1 cellular context compared by ENCODE assay signal in the genomic region with DNA sequence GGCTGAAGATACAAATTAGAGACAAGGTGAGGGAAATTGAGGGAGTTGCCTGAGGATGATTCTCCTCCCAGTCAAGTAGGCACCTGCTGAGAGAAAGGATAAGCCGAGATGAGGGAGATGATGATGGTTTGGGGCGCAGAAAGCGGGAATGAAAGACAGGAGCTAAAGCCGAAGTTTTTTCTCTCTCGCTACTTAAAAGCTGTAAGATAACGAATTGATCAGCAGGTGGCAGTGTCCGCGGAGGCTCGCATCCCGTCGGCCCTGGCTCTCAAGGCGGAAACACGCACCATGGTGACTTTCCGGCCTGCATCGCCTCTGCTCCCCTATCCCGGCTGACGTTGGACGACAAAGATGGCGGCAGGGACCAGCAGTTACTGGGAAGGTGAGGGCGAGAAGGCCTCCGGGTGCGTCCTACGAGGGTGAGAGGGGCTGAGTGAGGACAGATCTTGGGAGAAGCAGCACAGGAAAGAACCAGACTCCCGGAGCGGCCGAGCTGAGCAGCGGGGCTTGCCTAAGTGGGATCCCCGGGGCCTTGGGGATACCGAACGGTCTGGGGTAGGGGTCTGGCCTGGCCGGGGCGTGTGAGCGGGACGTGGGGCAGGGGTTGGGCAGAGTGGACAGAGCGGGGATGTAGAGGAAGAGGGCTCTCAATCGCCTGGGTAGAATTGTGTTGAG.
TF ChIP-seq lines count a peak whose summit lies in the region.

A gene (plus strand): TSS at position 326 of the 675 bp plus-strand sequence. CDS start 26 bp downstream, at position 352.

TF ChIP-seq in K562, 482 proteins besides CTCF, POLR2A, EP300 and RAD21 (continued from another document and continues in another):
- TF ChIP-seq, protein P1, sequence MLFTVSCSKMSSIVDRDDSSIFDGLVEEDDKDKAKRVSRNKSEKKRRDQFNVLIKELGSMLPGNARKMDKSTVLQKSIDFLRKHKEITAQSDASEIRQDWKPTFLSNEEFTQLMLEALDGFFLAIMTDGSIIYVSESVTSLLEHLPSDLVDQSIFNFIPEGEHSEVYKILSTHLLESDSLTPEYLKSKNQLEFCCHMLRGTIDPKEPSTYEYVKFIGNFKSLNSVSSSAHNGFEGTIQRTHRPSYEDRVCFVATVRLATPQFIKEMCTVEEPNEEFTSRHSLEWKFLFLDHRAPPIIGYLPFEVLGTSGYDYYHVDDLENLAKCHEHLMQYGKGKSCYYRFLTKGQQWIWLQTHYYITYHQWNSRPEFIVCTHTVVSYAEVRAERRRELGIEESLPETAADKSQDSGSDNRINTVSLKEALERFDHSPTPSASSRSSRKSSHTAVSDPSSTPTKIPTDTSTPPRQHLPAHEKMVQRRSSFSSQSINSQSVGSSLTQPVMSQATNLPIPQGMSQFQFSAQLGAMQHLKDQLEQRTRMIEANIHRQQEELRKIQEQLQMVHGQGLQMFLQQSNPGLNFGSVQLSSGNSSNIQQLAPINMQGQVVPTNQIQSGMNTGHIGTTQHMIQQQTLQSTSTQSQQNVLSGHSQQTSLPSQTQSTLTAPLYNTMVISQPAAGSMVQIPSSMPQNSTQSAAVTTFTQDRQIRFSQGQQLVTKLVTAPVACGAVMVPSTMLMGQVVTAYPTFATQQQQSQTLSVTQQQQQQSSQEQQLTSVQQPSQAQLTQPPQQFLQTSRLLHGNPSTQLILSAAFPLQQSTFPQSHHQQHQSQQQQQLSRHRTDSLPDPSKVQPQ (CRISPR knock-in tag; IDR thresholded peaks at IDR 0.05; ENCODE audit: borderline replicate concordance): no peak
- TF ChIP-seq PRPF4 (IDR thresholded peaks at IDR 0.05; ENCODE audit: insufficient read depth, low read depth, low read length, poor library complexity, severe bottlenecking) (no peak), RBM17 (IDR thresholded peaks at IDR 0.05; ENCODE audit: borderline replicate concordance, low read depth, low read length) (no peak), ZNF217 (CRISPR knock-in tag; IDR thresholded peaks at IDR 0.05) (no peak), NBN (IDR thresholded peaks at IDR 0.05; ENCODE audit: low read depth) (peak; percentile 46; the same call in 1 of the 2 replicates), NFRKB (IDR thresholded peaks at IDR 0.05; ENCODE audit: low read depth) (peak; percentile 99), MIER1 (IDR thresholded peaks at IDR 0.05; ENCODE audit: low read depth) (no peak), SMC3 (conservative IDR thresholded peaks at IDR 0.05; ENCODE audit: insufficient read depth, low read depth, low read length) (0 out of 2 replicates have a peak, but pooled peaks have one; percentile 19), BRCA1 (IDR thresholded peaks at IDR 0.05) (no peak), BRCA1 (CRISPR knock-in tag; IDR thresholded peaks at IDR 0.05) (no peak), TCFL5 (CRISPR knock-in tag; conservative IDR thresholded peaks at IDR 0.05) (no peak), RB1 (IDR thresholded peaks at IDR 0.05; ENCODE audit: low read depth) (peak; percentile 69), GABPB2 (CRISPR knock-in tag; conservative IDR thresholded peaks at IDR 0.05) (no peak), KDM2B (CRISPR knock-in tag; IDR thresholded peaks at IDR 0.05) (no peak), ZNF785 (CRISPR knock-in tag; IDR thresholded peaks at IDR 0.05) (no peak), MAFK (IDR thresholded peaks at IDR 0.05; ENCODE audit: low read length) (no peak), POLR2AphosphoS2 (IDR thresholded peaks at IDR 0.05; ENCODE audit: low read length) (peak; percentile 41; the same call in 1 of the 2 replicates), MXI1 (IDR thresholded peaks at IDR 0.05; ENCODE audit: low read depth, low read length) (no peak), GABPA (tag; conservative IDR thresholded peaks at IDR 0.05; ENCODE audit: low read depth) (peak; percentile 95), MAZ (CRISPR knock-in tag; conservative IDR thresholded peaks at IDR 0.05 in 1 of 2, IDR thresholded peaks at IDR 0.05 in 1 of 2) (peak; percentile 49 to 71; a peak in 3 of 4 replicates), TRIM24 (IDR thresholded peaks at IDR 0.05) (no peak), U2AF1 (optimal IDR thresholded peaks at IDR 0.05; ENCODE audit: low read depth, low read length) (no peak), KLF10 (CRISPR knock-in tag; IDR thresholded peaks at IDR 0.05) (no peak), CREM (IDR thresholded peaks at IDR 0.05; ENCODE audit: low read depth) (peak; percentile 96), MYC (IDR thresholded peaks at IDR 0.05; ENCODE audit: low read depth, low read length) (peak; percentile 73; the same call in 1 of the 2 replicates), MYC (CRISPR knock-in tag; IDR thresholded peaks at IDR 0.05; ENCODE audit: borderline replicate concordance, low read depth) (no peak), ZNF232 (CRISPR knock-in tag; IDR thresholded peaks at IDR 0.05) (0 out of 2 replicates have a peak, but pooled peaks have one; percentile 31), NEUROD1 (IDR thresholded peaks at IDR 0.05; ENCODE audit: borderline replicate concordance, low read depth, low read length, partially characterized antibody) (peak; percentile 61), FOXK1 (CRISPR knock-in tag; IDR thresholded peaks at IDR 0.05; ENCODE audit: borderline replicate concordance) (peak; percentile 79; the same call in 1 of the 2 replicates), GTF2F1 (IDR thresholded peaks at IDR 0.05; ENCODE audit: low read depth, low read length) (no peak; the same call in 1 of the 2 replicates), SAFB2 (IDR thresholded peaks at IDR 0.05; ENCODE audit: borderline replicate concordance, low read depth, low read length, severe bottlenecking) (no peak), SP1 (CRISPR knock-in tag; IDR thresholded peaks at IDR 0.05) (peak; percentile 69), RAD51 (IDR thresholded peaks at IDR 0.05; ENCODE audit: borderline replicate concordance, low read depth) (no peak), ZBTB17 (CRISPR knock-in tag; IDR thresholded peaks at IDR 0.05) (no peak)
- TF ChIP-seq, protein P2, sequence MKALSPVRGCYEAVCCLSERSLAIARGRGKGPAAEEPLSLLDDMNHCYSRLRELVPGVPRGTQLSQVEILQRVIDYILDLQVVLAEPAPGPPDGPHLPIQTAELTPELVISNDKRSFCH (CRISPR knock-in tag; IDR thresholded peaks at IDR 0.05): no peak
- TF ChIP-seq, protein P2 (tag; IDR thresholded peaks at IDR 0.05): no peak
- TF ChIP-seq, protein P3, sequence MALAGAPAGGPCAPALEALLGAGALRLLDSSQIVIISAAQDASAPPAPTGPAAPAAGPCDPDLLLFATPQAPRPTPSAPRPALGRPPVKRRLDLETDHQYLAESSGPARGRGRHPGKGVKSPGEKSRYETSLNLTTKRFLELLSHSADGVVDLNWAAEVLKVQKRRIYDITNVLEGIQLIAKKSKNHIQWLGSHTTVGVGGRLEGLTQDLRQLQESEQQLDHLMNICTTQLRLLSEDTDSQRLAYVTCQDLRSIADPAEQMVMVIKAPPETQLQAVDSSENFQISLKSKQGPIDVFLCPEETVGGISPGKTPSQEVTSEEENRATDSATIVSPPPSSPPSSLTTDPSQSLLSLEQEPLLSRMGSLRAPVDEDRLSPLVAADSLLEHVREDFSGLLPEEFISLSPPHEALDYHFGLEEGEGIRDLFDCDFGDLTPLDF (CRISPR knock-in tag; IDR thresholded peaks at IDR 0.05): no peak; the same call in 1 of the 2 replicates
- TF ChIP-seq, protein P4, sequence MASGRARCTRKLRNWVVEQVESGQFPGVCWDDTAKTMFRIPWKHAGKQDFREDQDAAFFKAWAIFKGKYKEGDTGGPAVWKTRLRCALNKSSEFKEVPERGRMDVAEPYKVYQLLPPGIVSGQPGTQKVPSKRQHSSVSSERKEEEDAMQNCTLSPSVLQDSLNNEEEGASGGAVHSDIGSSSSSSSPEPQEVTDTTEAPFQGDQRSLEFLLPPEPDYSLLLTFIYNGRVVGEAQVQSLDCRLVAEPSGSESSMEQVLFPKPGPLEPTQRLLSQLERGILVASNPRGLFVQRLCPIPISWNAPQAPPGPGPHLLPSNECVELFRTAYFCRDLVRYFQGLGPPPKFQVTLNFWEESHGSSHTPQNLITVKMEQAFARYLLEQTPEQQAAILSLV (tag; IDR thresholded peaks at IDR 0.05): no peak
- TF ChIP-seq, protein P5, sequence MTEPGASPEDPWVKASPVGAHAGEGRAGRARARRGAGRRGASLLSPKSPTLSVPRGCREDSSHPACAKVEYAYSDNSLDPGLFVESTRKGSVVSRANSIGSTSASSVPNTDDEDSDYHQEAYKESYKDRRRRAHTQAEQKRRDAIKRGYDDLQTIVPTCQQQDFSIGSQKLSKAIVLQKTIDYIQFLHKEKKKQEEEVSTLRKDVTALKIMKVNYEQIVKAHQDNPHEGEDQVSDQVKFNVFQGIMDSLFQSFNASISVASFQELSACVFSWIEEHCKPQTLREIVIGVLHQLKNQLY (CRISPR knock-in tag; conservative IDR thresholded peaks at IDR 0.05): no peak
- TF ChIP-seq, protein P6, sequence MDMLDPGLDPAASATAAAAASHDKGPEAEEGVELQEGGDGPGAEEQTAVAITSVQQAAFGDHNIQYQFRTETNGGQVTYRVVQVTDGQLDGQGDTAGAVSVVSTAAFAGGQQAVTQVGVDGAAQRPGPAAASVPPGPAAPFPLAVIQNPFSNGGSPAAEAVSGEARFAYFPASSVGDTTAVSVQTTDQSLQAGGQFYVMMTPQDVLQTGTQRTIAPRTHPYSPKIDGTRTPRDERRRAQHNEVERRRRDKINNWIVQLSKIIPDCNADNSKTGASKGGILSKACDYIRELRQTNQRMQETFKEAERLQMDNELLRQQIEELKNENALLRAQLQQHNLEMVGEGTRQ (CRISPR knock-in tag; IDR thresholded peaks at IDR 0.05): no peak
- TF ChIP-seq, protein P7, sequence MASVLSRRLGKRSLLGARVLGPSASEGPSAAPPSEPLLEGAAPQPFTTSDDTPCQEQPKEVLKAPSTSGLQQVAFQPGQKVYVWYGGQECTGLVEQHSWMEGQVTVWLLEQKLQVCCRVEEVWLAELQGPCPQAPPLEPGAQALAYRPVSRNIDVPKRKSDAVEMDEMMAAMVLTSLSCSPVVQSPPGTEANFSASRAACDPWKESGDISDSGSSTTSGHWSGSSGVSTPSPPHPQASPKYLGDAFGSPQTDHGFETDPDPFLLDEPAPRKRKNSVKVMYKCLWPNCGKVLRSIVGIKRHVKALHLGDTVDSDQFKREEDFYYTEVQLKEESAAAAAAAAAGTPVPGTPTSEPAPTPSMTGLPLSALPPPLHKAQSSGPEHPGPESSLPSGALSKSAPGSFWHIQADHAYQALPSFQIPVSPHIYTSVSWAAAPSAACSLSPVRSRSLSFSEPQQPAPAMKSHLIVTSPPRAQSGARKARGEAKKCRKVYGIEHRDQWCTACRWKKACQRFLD (CRISPR knock-in tag; IDR thresholded peaks at IDR 0.05): no peak
- TF ChIP-seq, protein P8, sequence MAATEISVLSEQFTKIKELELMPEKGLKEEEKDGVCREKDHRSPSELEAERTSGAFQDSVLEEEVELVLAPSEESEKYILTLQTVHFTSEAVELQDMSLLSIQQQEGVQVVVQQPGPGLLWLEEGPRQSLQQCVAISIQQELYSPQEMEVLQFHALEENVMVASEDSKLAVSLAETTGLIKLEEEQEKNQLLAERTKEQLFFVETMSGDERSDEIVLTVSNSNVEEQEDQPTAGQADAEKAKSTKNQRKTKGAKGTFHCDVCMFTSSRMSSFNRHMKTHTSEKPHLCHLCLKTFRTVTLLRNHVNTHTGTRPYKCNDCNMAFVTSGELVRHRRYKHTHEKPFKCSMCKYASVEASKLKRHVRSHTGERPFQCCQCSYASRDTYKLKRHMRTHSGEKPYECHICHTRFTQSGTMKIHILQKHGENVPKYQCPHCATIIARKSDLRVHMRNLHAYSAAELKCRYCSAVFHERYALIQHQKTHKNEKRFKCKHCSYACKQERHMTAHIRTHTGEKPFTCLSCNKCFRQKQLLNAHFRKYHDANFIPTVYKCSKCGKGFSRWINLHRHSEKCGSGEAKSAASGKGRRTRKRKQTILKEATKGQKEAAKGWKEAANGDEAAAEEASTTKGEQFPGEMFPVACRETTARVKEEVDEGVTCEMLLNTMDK (IDR thresholded peaks at IDR 0.05; ENCODE audit: borderline replicate concordance, insufficient read depth, low read depth, low read length, poor library complexity, severe bottlenecking): no peak
- TF ChIP-seq, protein P9, sequence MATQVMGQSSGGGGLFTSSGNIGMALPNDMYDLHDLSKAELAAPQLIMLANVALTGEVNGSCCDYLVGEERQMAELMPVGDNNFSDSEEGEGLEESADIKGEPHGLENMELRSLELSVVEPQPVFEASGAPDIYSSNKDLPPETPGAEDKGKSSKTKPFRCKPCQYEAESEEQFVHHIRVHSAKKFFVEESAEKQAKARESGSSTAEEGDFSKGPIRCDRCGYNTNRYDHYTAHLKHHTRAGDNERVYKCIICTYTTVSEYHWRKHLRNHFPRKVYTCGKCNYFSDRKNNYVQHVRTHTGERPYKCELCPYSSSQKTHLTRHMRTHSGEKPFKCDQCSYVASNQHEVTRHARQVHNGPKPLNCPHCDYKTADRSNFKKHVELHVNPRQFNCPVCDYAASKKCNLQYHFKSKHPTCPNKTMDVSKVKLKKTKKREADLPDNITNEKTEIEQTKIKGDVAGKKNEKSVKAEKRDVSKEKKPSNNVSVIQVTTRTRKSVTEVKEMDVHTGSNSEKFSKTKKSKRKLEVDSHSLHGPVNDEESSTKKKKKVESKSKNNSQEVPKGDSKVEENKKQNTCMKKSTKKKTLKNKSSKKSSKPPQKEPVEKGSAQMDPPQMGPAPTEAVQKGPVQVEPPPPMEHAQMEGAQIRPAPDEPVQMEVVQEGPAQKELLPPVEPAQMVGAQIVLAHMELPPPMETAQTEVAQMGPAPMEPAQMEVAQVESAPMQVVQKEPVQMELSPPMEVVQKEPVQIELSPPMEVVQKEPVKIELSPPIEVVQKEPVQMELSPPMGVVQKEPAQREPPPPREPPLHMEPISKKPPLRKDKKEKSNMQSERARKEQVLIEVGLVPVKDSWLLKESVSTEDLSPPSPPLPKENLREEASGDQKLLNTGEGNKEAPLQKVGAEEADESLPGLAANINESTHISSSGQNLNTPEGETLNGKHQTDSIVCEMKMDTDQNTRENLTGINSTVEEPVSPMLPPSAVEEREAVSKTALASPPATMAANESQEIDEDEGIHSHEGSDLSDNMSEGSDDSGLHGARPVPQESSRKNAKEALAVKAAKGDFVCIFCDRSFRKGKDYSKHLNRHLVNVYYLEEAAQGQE (CRISPR knock-in tag; IDR thresholded peaks at IDR 0.05; ENCODE audit: low read depth): no peak
- TF ChIP-seq, protein P10, sequence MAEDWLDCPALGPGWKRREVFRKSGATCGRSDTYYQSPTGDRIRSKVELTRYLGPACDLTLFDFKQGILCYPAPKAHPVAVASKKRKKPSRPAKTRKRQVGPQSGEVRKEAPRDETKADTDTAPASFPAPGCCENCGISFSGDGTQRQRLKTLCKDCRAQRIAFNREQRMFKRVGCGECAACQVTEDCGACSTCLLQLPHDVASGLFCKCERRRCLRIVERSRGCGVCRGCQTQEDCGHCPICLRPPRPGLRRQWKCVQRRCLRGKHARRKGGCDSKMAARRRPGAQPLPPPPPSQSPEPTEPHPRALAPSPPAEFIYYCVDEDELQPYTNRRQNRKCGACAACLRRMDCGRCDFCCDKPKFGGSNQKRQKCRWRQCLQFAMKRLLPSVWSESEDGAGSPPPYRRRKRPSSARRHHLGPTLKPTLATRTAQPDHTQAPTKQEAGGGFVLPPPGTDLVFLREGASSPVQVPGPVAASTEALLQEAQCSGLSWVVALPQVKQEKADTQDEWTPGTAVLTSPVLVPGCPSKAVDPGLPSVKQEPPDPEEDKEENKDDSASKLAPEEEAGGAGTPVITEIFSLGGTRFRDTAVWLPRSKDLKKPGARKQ (CRISPR knock-in tag; IDR thresholded peaks at IDR 0.05): no peak
